ENCODE assay signal across 16 cellular contexts in the genomic region with DNA sequence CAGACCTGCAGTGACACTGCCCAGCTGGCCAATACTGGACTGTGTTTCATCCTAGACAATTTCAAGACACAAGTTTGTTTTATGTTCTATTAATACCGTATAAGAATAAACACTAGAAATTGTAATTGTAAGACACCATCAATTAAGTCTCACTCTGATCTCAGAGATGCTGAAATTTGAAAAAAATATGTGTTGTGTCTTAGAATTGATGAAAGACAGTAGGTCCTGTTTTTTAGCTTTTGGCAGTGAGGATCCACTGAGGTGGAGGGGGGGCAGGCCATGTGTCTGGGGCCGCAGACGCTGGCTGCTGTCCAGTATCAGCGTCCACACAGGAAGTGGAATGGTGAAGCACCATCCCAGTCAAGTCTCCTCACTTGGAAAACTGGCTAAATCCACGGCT. TPM values are rescaled to one million over a fixed set of nuclear protein-coding genes. Genes with fewer than 3 reads are reported as not detected.
DNase-seq lines count a peak whose midpoint lies in the region; ATAC-seq and TF ChIP-seq lines count a peak whose summit lies in the region.
"Had no signal": no experiment of that assay in that cellular context is flagged by ENCODE, and none has a peak within 500 bp of the region (broad histone marks: within the 10 kb centered on the region; RNA-seq: fewer than 3 reads in every experiment).

No MANE protein-coding gene starts in this region.

- TF ChIP-seq CTCF in testis (IDR thresholded peaks at IDR 0.05), result no peak

- H3K27ac ChIP-seq in SJCRH30, result no peak overlapping the region
- no peak overlapping the region for H3K27ac ChIP-seq in right cardiac atrium (ENCODE audit: low read length)
- H3K27ac ChIP-seq in testis, result no peak overlapping the region
- H3K27ac ChIP-seq: colonic mucosa, neural progenitor cell had no signal

- no peak for TF ChIP-seq POLR2A in testis (IDR thresholded peaks at IDR 0.05)
- no peak for TF ChIP-seq POLR2A in GM18505 (IDR thresholded peaks at IDR 0.05; ENCODE audit: borderline replicate concordance, extremely low read depth, insufficient read depth, insufficient read length)

- DNase-seq in SJCRH30, result peak; percentile 13 to 22
- peak; percentile 33 for DNase-seq in dermis blood vessel endothelial cell
- peak; percentile 65 to 86 (median 85) for DNase-seq in right cardiac atrium
- peak; percentile 37 for DNase-seq in testis
- DNase-seq in stimulated activated CD4-positive, alpha-beta T cell treated with anti-CD3 and anti-CD28 coated beads, Interleukin-2, amount 100 ng/mL, for 24 hours, result no peak
- no peak for DNase-seq in GF-D8 (lab: John Stamatoyannopoulos, UW)
- DNase-seq in Kasumi-1 (lab: John Stamatoyannopoulos, UW), result no peak
- DNase-seq: activated CD8-positive, alpha-beta memory T cell treated with anti-CD3 and anti-CD28 coated beads, Interleukin-2, amount 50 U/mL, for 4 hours; activated gamma-delta T cell; colonic mucosa; MG63; NCI-H1694 treated with DMSO at 0.1 percent for 48 hours; NCI-H510A; T-helper 9 cell had no signal

- H3K9me3 ChIP-seq in SJCRH30 (replicated peaks) (no peaks in the 10 kb centered on the region), right cardiac atrium (ENCODE audit: control insufficient read depth, low read length) (no peaks in the 10 kb centered on the region), testis (no peaks in the 10 kb centered on the region)
- H3K9me3 ChIP-seq: colonic mucosa, MG63 had no signal

- H3K4me1 ChIP-seq in SJCRH30 (no peaks in the 10 kb centered on the region; the same call in 1 of the 2 replicates), right cardiac atrium (ENCODE audit: control insufficient read depth, insufficient read depth, low read length) (no peaks in the 10 kb centered on the region), testis (peaks cover 18% of the 10 kb centered on the region)
- H3K4me1 ChIP-seq: colonic mucosa, neural progenitor cell had no signal

- H3K27me3 ChIP-seq in SJCRH30, result no peaks in the 10 kb centered on the region
- no peaks in the 10 kb centered on the region for H3K27me3 ChIP-seq in right cardiac atrium (ENCODE audit: control insufficient read depth, insufficient read depth)
- H3K27me3 ChIP-seq in testis, result no peaks in the 10 kb centered on the region
- H3K27me3 ChIP-seq: colonic mucosa, MG63, neural progenitor cell had no signal

- H3K4me3 ChIP-seq in SJCRH30 (no peak overlapping the region), right cardiac atrium (ENCODE audit: low read length) (no peak overlapping the region), testis (no peak overlapping the region)
- H3K4me3 ChIP-seq: colonic mucosa, MG63, neural progenitor cell had no signal

- H3K36me3 ChIP-seq in SJCRH30, result no peaks in the 10 kb centered on the region
- H3K36me3 ChIP-seq in testis (ENCODE audit: low read depth, missing control alignments), result no peaks in the 10 kb centered on the region
- H3K36me3 ChIP-seq: colonic mucosa, MG63, neural progenitor cell had no signal

- intact Hi-C loops in right cardiac atrium (cut with DNase I), result no loop called here
- intact Hi-C loops in testis (cut with DNase I; ENCODE audit: low total_unique reads), result no loop called here

- ATAC-seq in right cardiac atrium, result peak; percentile 50 to 63
- no peak for ATAC-seq in GM18505 (IDR thresholded peaks at IDR 0.05; ENCODE audit: unreplicated experiment)

- whole genome bisulfite sequencing in right cardiac atrium, result 23% methylated on average over 5 of the region's 5 CpGs
- 32% methylated on average over 5 of the region's 5 CpGs for WGBS in testis, 2 donors

RNA-seq across cellular contexts. Expression of gene ALG8, which starts 22.5 kb away (rescaled TPM):
- total RNA-seq in SJCRH30 (2014; rRNA removed; shearing (Covaris generic)), result 63.0 and 63.6 TPM in 2 replicates
- total RNA-seq in dermis blood vessel endothelial cell (17.9 and 30.4 TPM in 2 replicates), right cardiac atrium (10 to 100 TPM; 13.2 to 26.0 (median 20.0) TPM), testis (10 to 100 TPM; 61.2 to 61.5 TPM)
- polyA plus RNA-seq in right cardiac atrium (27.2 TPM), testis (ENCODE audit: insufficient read depth, low read depth, low replicate concordance) (115 TPM)

RNA-seq across cellular contexts. Expression of gene KCTD21, which starts 26.5 kb away (rescaled TPM):
- 2.2 TPM in 2 replicates for total RNA-seq in SJCRH30 (2014; rRNA removed; shearing (Covaris generic))
- total RNA-seq in dermis blood vessel endothelial cell (11.7 and 15.6 TPM in 2 replicates), right cardiac atrium (10 to 100 TPM in 2 of 4 donors, 1 to 10 TPM in 2; 8.4 to 10.7 (median 10.2) TPM), testis (10 to 100 TPM; 14.2 to 14.7 TPM)
- polyA plus RNA-seq in right cardiac atrium (4.6 TPM), testis (ENCODE audit: insufficient read depth, low read depth, low replicate concordance) (10.2 TPM)

RNA-seq across cellular contexts. Expression of gene USP35, which starts 26.8 kb away (rescaled TPM):
- total RNA-seq in SJCRH30 (2014; rRNA removed; shearing (Covaris generic)), result 3.0 and 5.1 TPM in 2 replicates
- 8.1 and 9.7 TPM in 2 replicates for total RNA-seq in dermis blood vessel endothelial cell
- 10 to 100 TPM; 10.5 to 16.6 (median 12.1) TPM for total RNA-seq in right cardiac atrium
- polyA plus RNA-seq in right cardiac atrium, result 7.5 TPM
- 10 to 100 TPM; 25.8 to 33.5 TPM for total RNA-seq in testis
- polyA plus RNA-seq in testis (ENCODE audit: insufficient read depth, low read depth, low replicate concordance), result 10.5 TPM

Comparison
In these comparisons a context has a peak if more than half of its experiments do, and no peak if none do; other contexts are left out.
1. DNase-seq: peak in SJCRH30 (2 of 2), dermis blood vessel endothelial cell (single experiment), right cardiac atrium (3 of 3) and testis (single experiment); none in stimulated activated CD4-positive, alpha-beta T cell treated with anti-CD3 and anti-CD28 coated beads, Interleukin-2, amount 100 ng/mL, for 24 hours (0 of 2), GF-D8 (single experiment) and Kasumi-1 (0 of 2).